20 cellular contexts compared by ENCODE assay signal in the genomic region with DNA sequence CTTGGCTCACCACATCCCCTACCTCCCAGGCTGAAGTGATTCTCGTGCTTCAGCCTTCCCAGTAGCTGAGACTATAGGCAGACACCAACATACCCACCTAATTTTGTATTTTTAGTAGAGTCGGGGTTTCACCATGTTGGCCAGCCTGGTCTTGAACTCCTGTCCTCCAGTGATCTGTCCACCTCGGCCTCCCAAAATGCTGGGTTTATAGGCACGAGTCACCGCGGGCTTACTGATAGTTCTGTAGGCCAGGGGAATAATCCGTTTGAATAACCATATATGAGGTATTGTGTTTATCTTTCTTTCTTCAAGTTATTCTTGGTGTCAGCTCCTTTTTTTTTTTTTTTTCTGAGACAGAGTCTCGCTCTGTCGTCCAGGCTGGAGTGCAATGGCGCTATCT. TPM values are rescaled to one million over a fixed set of nuclear protein-coding genes. Genes with fewer than 3 reads are reported as not detected.
DNase-seq lines count a peak whose midpoint lies in the region; ATAC-seq, FAIRE-seq and TF ChIP-seq lines count a peak whose summit lies in the region.
"Had no signal": no experiment of that assay in that cellular context is flagged by ENCODE, and none has a peak within 500 bp of the region (broad histone marks: within the 10 kb centered on the region; RNA-seq: fewer than 3 reads in every experiment).

No MANE protein-coding gene starts in this region.

- H3K27me3 ChIP-seq in thymus (ENCODE audit: control insufficient read depth, insufficient read depth) = no peaks in the 10 kb centered on the region
- H3K27me3 ChIP-seq: SJSA1 had no signal

- H3K27me3 Mint-ChIP-seq in activated CD4-positive, alpha-beta memory T cell treated with anti-CD3 and anti-CD28 coated beads, Interleukin-2, amount 10 ng/mL, durations not matched to agents 7 days and 5 days = no peaks in the 10 kb centered on the region
- H3K27me3 Mint-ChIP-seq in activated CD4-positive, alpha-beta memory T cell treated with anti-CD3 and anti-CD28 coated beads for 36 hours = no peaks in the 10 kb centered on the region
- H3K27me3 Mint-ChIP-seq in T-helper 17 cell = no peaks in the 10 kb centered on the region

- no peak overlapping the region for H3K4me3 Mint-ChIP-seq in activated CD4-positive, alpha-beta memory T cell treated with anti-CD3 and anti-CD28 coated beads, Interleukin-2, amount 10 ng/mL, durations not matched to agents 7 days and 5 days
- no peak overlapping the region for H3K4me3 Mint-ChIP-seq in activated CD4-positive, alpha-beta memory T cell treated with anti-CD3 and anti-CD28 coated beads for 36 hours
- H3K4me3 Mint-ChIP-seq in T-helper 17 cell = no peak overlapping the region
- H3K4me3 Mint-ChIP-seq: H9 had no signal

- no peak for ATAC-seq in T-helper 17 cell
- ATAC-seq: HepG2 had no signal

- H3K4me1 Mint-ChIP-seq in activated CD4-positive, alpha-beta memory T cell treated with anti-CD3 and anti-CD28 coated beads, Interleukin-2, amount 10 ng/mL, durations not matched to agents 7 days and 5 days = peaks cover 21% of the 10 kb centered on the region
- H3K4me1 Mint-ChIP-seq in activated CD4-positive, alpha-beta memory T cell treated with anti-CD3 and anti-CD28 coated beads for 36 hours (ENCODE audit: low read depth) = peaks cover 14% of the 10 kb centered on the region
- peaks cover 2% of the 10 kb centered on the region for H3K4me1 Mint-ChIP-seq in T-helper 17 cell

- WGBS in thymus = 92% methylated on average over 10 of the region's 10 CpGs

- H3K36me3 ChIP-seq in kidney (ENCODE audit: control insufficient read depth in 1 of 2, insufficient read depth in 2 of 2, low read length in 2 of 2) = no peaks in the 10 kb centered on the region
- H3K36me3 ChIP-seq in thymus (ENCODE audit: control insufficient read depth, insufficient read depth) = no peaks in the 10 kb centered on the region
- H3K36me3 ChIP-seq: SJSA1 had no signal

- POLR2A ChIA-PET in activated CD4-positive, alpha-beta memory T cell treated with anti-CD3 and anti-CD28 coated beads, Interleukin-2, amount 10 ng/mL, durations not matched to agents 7 days and 5 days (lab: Charles Lee) = interaction anchor here (1.7 kb wide), 1 partner anchor 10 kb away, joined by 5 read pairs; no protein-coding TSS in a partner anchor
- POLR2A ChIA-PET in activated CD4-positive, alpha-beta memory T cell treated with anti-CD3 and anti-CD28 coated beads for 36 hours (lab: Charles Lee) = no interaction called here

- H3K4me3 ChIP-seq in kidney (ENCODE audit: low read length in 2 of 2) (no peak overlapping the region), thymus (ENCODE audit: low read length) (no peak overlapping the region)
- H3K4me3 ChIP-seq: SJSA1 had no signal

- H3K27ac ChIP-seq in kidney (ENCODE audit: low read depth in 2 of 2, low read length in 2 of 2) (no peak overlapping the region), thymus (ENCODE audit: low read depth) (peak overlapping the region; percentile 5)
- H3K27ac ChIP-seq: 22Rv1, RWPE1, SJSA1 had no signal

- H3K4me1 ChIP-seq in kidney (ENCODE audit: control insufficient read depth in 1 of 2, insufficient read depth in 1 of 2, low read depth in 1 of 2, low read length in 2 of 2) = peaks cover 0 to 4% of the 10 kb centered on the region in 2 donors
- no peaks in the 10 kb centered on the region for H3K4me1 ChIP-seq in thymus (ENCODE audit: control insufficient read depth, insufficient read depth, low read length)
- H3K4me1 ChIP-seq: SJSA1 had no signal

- intact Hi-C loops in activated CD4-positive, alpha-beta memory T cell treated with anti-CD3 and anti-CD28 coated beads for 36 hours (cut with micrococcal nuclease) = no loop called here
- intact Hi-C loops in kidney (cut with DNase I) = no loop called here

- H3K9ac ChIP-seq in kidney (ENCODE audit: low read length in 2 of 2) = no peak overlapping the region

- CTCF ChIA-PET in activated CD4-positive, alpha-beta memory T cell treated with anti-CD3 and anti-CD28 coated beads, Interleukin-2, amount 10 ng/mL, durations not matched to agents 7 days and 5 days (lab: Charles Lee) = interaction anchor here (1.1 kb wide), 1 partner anchor 7 kb away, joined by 3 read pairs; the partner anchor contains the start of gene FAM234A
- CTCF ChIA-PET in activated CD4-positive, alpha-beta memory T cell treated with anti-CD3 and anti-CD28 coated beads for 36 hours (lab: Charles Lee) = interaction anchor here (1.0 kb wide), 1 partner anchor 14 kb away, joined by 3 read pairs; no protein-coding TSS in a partner anchor

- FAIRE-seq in kidney (lab: Jason Lieb, UNC) = no peak
- FAIRE-seq: GM18507, HepG2 had no signal

- no peaks in the 10 kb centered on the region for H3K9me3 ChIP-seq in T-helper 17 cell (ENCODE audit: control insufficient read depth, low read length, poor library complexity, severe bottlenecking)
- H3K9me3 ChIP-seq in kidney (ENCODE audit: control insufficient read depth in 1 of 2, low read length in 2 of 2) = no peaks in the 10 kb centered on the region
- no peaks in the 10 kb centered on the region for H3K9me3 ChIP-seq in thymus (ENCODE audit: control insufficient read depth)
- H3K9me3 ChIP-seq: SJSA1 had no signal

- peak overlapping the region; percentile 34 for H3K27ac Mint-ChIP-seq in activated CD4-positive, alpha-beta memory T cell treated with anti-CD3 and anti-CD28 coated beads, Interleukin-2, amount 10 ng/mL, durations not matched to agents 7 days and 5 days
- H3K27ac Mint-ChIP-seq in activated CD4-positive, alpha-beta memory T cell treated with anti-CD3 and anti-CD28 coated beads for 36 hours = no peak overlapping the region
- peak overlapping the region; percentile 27 for H3K27ac Mint-ChIP-seq in T-helper 17 cell

- DNase-seq in activated CD4-positive, alpha-beta memory T cell treated with anti-CD3 and anti-CD28 coated beads, Interleukin-2, amount 10 ng/mL, durations not matched to agents 7 days and 5 days = no peak
- no peak for DNase-seq in activated CD4-positive, alpha-beta memory T cell treated with anti-CD3 and anti-CD28 coated beads for 36 hours
- DNase-seq in T-helper 17 cell (no peak), kidney (peak; percentile 16), NCI-H2029 treated with DMSO at 0.1 percent for 48 hours (lab: John Stamatoyannopoulos, UW) (no peak), iPS-NIHi7 (ENCODE audit: extremely low spot score) (no peak), Kasumi-1 (lab: John Stamatoyannopoulos, UW) (no peak)
- DNase-seq: C1 segment of cervical spinal cord, DMS153, H9, NCI-H1417 treated with DMSO at 0.1 percent for 48 hours, NCI-H2029, NCI-H524 treated with DMSO at 0.1 percent for 48 hours had no signal

- no peak for TF ChIP-seq CTCF in kidney (IDR thresholded peaks at IDR 0.05; ENCODE audit: borderline replicate concordance, extremely low read depth, insufficient read depth)

- H3K36me3 Mint-ChIP-seq in activated CD4-positive, alpha-beta memory T cell treated with anti-CD3 and anti-CD28 coated beads, Interleukin-2, amount 10 ng/mL, durations not matched to agents 7 days and 5 days (ENCODE audit: low read depth) = peaks cover under 1% of the 10 kb centered on the region
- no peaks in the 10 kb centered on the region for H3K36me3 Mint-ChIP-seq in activated CD4-positive, alpha-beta memory T cell treated with anti-CD3 and anti-CD28 coated beads for 36 hours
- H3K36me3 Mint-ChIP-seq in T-helper 17 cell (ENCODE audit: low read depth) = no peaks in the 10 kb centered on the region

- H3K9me3 Mint-ChIP-seq in activated CD4-positive, alpha-beta memory T cell treated with anti-CD3 and anti-CD28 coated beads, Interleukin-2, amount 10 ng/mL, durations not matched to agents 7 days and 5 days = no peaks in the 10 kb centered on the region
- no peaks in the 10 kb centered on the region for H3K9me3 Mint-ChIP-seq in activated CD4-positive, alpha-beta memory T cell treated with anti-CD3 and anti-CD28 coated beads for 36 hours
- H3K9me3 Mint-ChIP-seq: H9 had no signal

RNA-seq across cellular contexts. Expression of gene FAM234A, which starts 7.7 kb away (rescaled TPM):
- 10 to 100 TPM; 26.9 to 31.5 TPM for total RNA-seq in activated CD4-positive, alpha-beta memory T cell treated with anti-CD3 and anti-CD28 coated beads, Interleukin-2, amount 10 ng/mL, durations not matched to agents 7 days and 5 days
- 10 to 100 TPM; 15.7 to 18.4 TPM for total RNA-seq in activated CD4-positive, alpha-beta memory T cell treated with anti-CD3 and anti-CD28 coated beads for 36 hours
- 10 to 100 TPM; 20.8 to 21.2 TPM for total RNA-seq in T-helper 17 cell
- total RNA-seq in kidney = 109 TPM
- 65.3 TPM for polyA plus RNA-seq in kidney (ENCODE audit: insufficient read depth, low read depth, low replicate concordance)
- polyA plus RNA-seq in thymus = 28.3 TPM

RNA-seq across cellular contexts. Expression of gene LUC7L, which starts 13.0 kb away (rescaled TPM):
- total RNA-seq in activated CD4-positive, alpha-beta memory T cell treated with anti-CD3 and anti-CD28 coated beads, Interleukin-2, amount 10 ng/mL, durations not matched to agents 7 days and 5 days = 10 to 100 TPM; 54.9 to 61.0 TPM
- total RNA-seq in activated CD4-positive, alpha-beta memory T cell treated with anti-CD3 and anti-CD28 coated beads for 36 hours = 10 to 100 TPM; 57.0 to 60.8 TPM
- total RNA-seq in T-helper 17 cell (100 to 1,000 TPM; 137 to 142 TPM), kidney (72.0 TPM)
- polyA plus RNA-seq in kidney (ENCODE audit: insufficient read depth, low read depth, low replicate concordance) (56.3 TPM), thymus (458 TPM)

RNA-seq across cellular contexts. Expression of gene RGS11, which starts 33.5 kb away (rescaled TPM):
- under 1 TPM; 0.10 to 0.40 TPM for total RNA-seq in activated CD4-positive, alpha-beta memory T cell treated with anti-CD3 and anti-CD28 coated beads, Interleukin-2, amount 10 ng/mL, durations not matched to agents 7 days and 5 days
- under 1 TPM in 1 of 2 experiments, not detected in 1; 0.14 TPM for total RNA-seq in activated CD4-positive, alpha-beta memory T cell treated with anti-CD3 and anti-CD28 coated beads for 36 hours
- total RNA-seq in T-helper 17 cell (not detected), kidney (5.9 TPM)
- polyA plus RNA-seq in kidney (ENCODE audit: insufficient read depth, low read depth, low replicate concordance) (2.5 TPM), thymus (1.3 TPM)
- total RNA-seq: HepG2, OCI-LY7, SJSA1 had no signal

RNA-seq across cellular contexts. Expression of gene ARHGDIG, which starts 38.1 kb away (rescaled TPM):
- total RNA-seq in activated CD4-positive, alpha-beta memory T cell treated with anti-CD3 and anti-CD28 coated beads, Interleukin-2, amount 10 ng/mL, durations not matched to agents 7 days and 5 days = not detected
- total RNA-seq in activated CD4-positive, alpha-beta memory T cell treated with anti-CD3 and anti-CD28 coated beads for 36 hours = not detected
- total RNA-seq in T-helper 17 cell (not detected), kidney (0.88 TPM)
- polyA plus RNA-seq in kidney (ENCODE audit: insufficient read depth, low read depth, low replicate concordance) (not detected), thymus (0.52 TPM)
- total RNA-seq: OCI-LY7, SJSA1 had no signal

RNA-seq across cellular contexts. Expression of gene PDIA2, which starts 40.7 kb away (rescaled TPM):
- not detected for total RNA-seq in activated CD4-positive, alpha-beta memory T cell treated with anti-CD3 and anti-CD28 coated beads, Interleukin-2, amount 10 ng/mL, durations not matched to agents 7 days and 5 days
- not detected for total RNA-seq in activated CD4-positive, alpha-beta memory T cell treated with anti-CD3 and anti-CD28 coated beads for 36 hours
- total RNA-seq in T-helper 17 cell (under 1 TPM in 1 of 2 donors, not detected in 1; 0.99 TPM), kidney (not detected)
- polyA plus RNA-seq in kidney (ENCODE audit: insufficient read depth, low read depth, low replicate concordance) (not detected), thymus (1.8 TPM)
- total RNA-seq: OCI-LY7, SJSA1 had no signal
